In genomic region chr3:184171562-184171961, GRCh38 we compare ENCODE assay signal across 19 cellular contexts. TPM values are rescaled to one million over a fixed set of nuclear protein-coding genes. Genes with fewer than 3 reads are reported as not detected.
DNase-seq lines count a peak whose midpoint lies in the region; TF ChIP-seq lines count a peak whose summit lies in the region.
"Had no signal": no experiment of that assay in that cellular context is flagged by ENCODE, and none has a peak within 500 bp of the region (broad histone marks: within the 10 kb centered on the region; RNA-seq: fewer than 3 reads in every experiment).

No MANE protein-coding gene starts in this region.

- H3K36me3 Mint-ChIP-seq in activated naive CD8-positive, alpha-beta T cell treated with anti-CD3 and anti-CD28 coated beads for 36 hours, result peaks cover 2% of the 10 kb centered on the region

- H3K4me1 Mint-ChIP-seq in activated naive CD8-positive, alpha-beta T cell treated with anti-CD3 and anti-CD28 coated beads for 36 hours, result peaks cover 15% of the 10 kb centered on the region

- no peaks in the 10 kb centered on the region for H3K9me3 Mint-ChIP-seq in activated naive CD8-positive, alpha-beta T cell treated with anti-CD3 and anti-CD28 coated beads for 36 hours
- H3K9me3 Mint-ChIP-seq: neural progenitor cell had no signal

- no peaks in the 10 kb centered on the region for H3K27me3 Mint-ChIP-seq in activated naive CD8-positive, alpha-beta T cell treated with anti-CD3 and anti-CD28 coated beads for 36 hours

- H3K27ac Mint-ChIP-seq in activated naive CD8-positive, alpha-beta T cell treated with anti-CD3 and anti-CD28 coated beads for 36 hours, result peak overlapping the region; percentile 36
- H3K27ac Mint-ChIP-seq: neural progenitor cell had no signal

- no peak for TF ChIP-seq CTCF in GM20000 (IDR thresholded peaks at IDR 0.05; ENCODE audit: extremely low read depth, missing control alignments)

- no peak overlapping the region for H3K4me3 Mint-ChIP-seq in activated naive CD8-positive, alpha-beta T cell treated with anti-CD3 and anti-CD28 coated beads for 36 hours
- H3K4me3 Mint-ChIP-seq: neural progenitor cell had no signal

- H3K27ac ChIP-seq in caudate nucleus (ENCODE audit: low read depth, low read length), result no peak overlapping the region
- H3K27ac ChIP-seq: colonic mucosa, neural progenitor cell had no signal

- DNase-seq in A172 (ENCODE audit: low spot score), result peak; percentile 57
- peak; percentile 43 for DNase-seq in GM20000 (ENCODE audit: low spot score)
- DNase-seq in activated naive CD8-positive, alpha-beta T cell treated with anti-CD3 and anti-CD28 coated beads for 36 hours, result no peak
- peak; percentile 26 for DNase-seq in iPS-NIHi7 (ENCODE audit: extremely low spot score)
- no peak for DNase-seq in globus pallidus (ENCODE audit: low spot score)
- no peak for DNase-seq in SHP77 (lab: John Stamatoyannopoulos, UW)
- no peak for DNase-seq in NCI-H146 treated with DMSO at 0.1 percent for 48 hours (lab: John Stamatoyannopoulos, UW; ENCODE audit: unreplicated experiment)
- no peak for DNase-seq in caudate nucleus (lab: John Stamatoyannopoulos, UW)
- DNase-seq: activated CD4-positive, alpha-beta T cell treated with anti-CD3 and anti-CD28 coated beads for 48 hours; activated effector memory CD4-positive, alpha-beta T cell treated with anti-CD3 and anti-CD28 coated beads, Interleukin-2, amount 50 U/mL, for 16 hours; colonic mucosa; foreskin melanocyte; NCI-H1417 treated with DMSO at 0.1 percent for 48 hours; NCI-H82; stimulated activated CD4-positive, alpha-beta T cell treated with anti-CD3 and anti-CD28 coated beads, Interleukin-12 subunit alpha, Interleukin-12 subunit beta, amount 100 ng/mL, for 4 hours; uterus had no signal

RNA-seq across cellular contexts. Expression of gene AP2M1, which starts 3.1 kb away (rescaled TPM):
- 717 and 879 TPM in 2 replicates for total RNA-seq in A172 (2014; rRNA removed; shearing (Covaris generic))
- 100 to 1,000 TPM; 209 to 219 TPM for total RNA-seq in activated naive CD8-positive, alpha-beta T cell treated with anti-CD3 and anti-CD28 coated beads for 36 hours

RNA-seq across cellular contexts. Expression of gene ABCF3, which starts 14.4 kb away (rescaled TPM):
- 32.3 and 46.9 TPM in 2 replicates for total RNA-seq in A172 (2014; rRNA removed; shearing (Covaris generic))
- total RNA-seq in activated naive CD8-positive, alpha-beta T cell treated with anti-CD3 and anti-CD28 coated beads for 36 hours, result 10 to 100 TPM; 57.2 to 58.7 TPM

RNA-seq across cellular contexts. Expression of gene DVL3, which starts 16.4 kb away (rescaled TPM):
- 36.2 and 38.3 TPM in 2 replicates for total RNA-seq in A172 (2014; rRNA removed; shearing (Covaris generic))
- total RNA-seq in activated naive CD8-positive, alpha-beta T cell treated with anti-CD3 and anti-CD28 coated beads for 36 hours, result 10 to 100 TPM; 22.9 to 25.2 TPM

RNA-seq across cellular contexts. Expression of gene EIF2B5, which starts 36.4 kb away (rescaled TPM):
- 37.4 and 42.6 TPM in 2 replicates for total RNA-seq in A172 (2014; rRNA removed; shearing (Covaris generic))
- total RNA-seq in activated naive CD8-positive, alpha-beta T cell treated with anti-CD3 and anti-CD28 coated beads for 36 hours, result 10 to 100 TPM; 73.2 to 74.4 TPM

RNA-seq across cellular contexts. Expression of gene VWA5B2, which starts 57.8 kb away (rescaled TPM):
- 0.36 and 0.72 TPM in 2 replicates for total RNA-seq in A172 (2014; rRNA removed; shearing (Covaris generic))
- not detected for total RNA-seq in activated naive CD8-positive, alpha-beta T cell treated with anti-CD3 and anti-CD28 coated beads for 36 hours
- total RNA-seq: HT1080, SK-MEL-5 had no signal

Comparison
In these comparisons a context has a peak if more than half of its experiments do, and no peak if none do; other contexts are left out.
1. DNase-seq: peak in A172 (single experiment), GM20000 (single experiment) and iPS-NIHi7 (single experiment); none in activated naive CD8-positive, alpha-beta T cell treated with anti-CD3 and anti-CD28 coated beads for 36 hours (single experiment), globus pallidus (single experiment), SHP77 (0 of 2), NCI-H146 treated with DMSO at 0.1 percent for 48 hours (single experiment) and caudate nucleus (0 of 61).